In genomic region chr5:3131161-3131560, GRCh38 we compare ENCODE assay signal across 27 cellular contexts.
A peak's percentile ranks its signal among the peaks of the same experiment; 100 is the strongest.
DNase-seq lines count a peak whose midpoint lies in the region; ATAC-seq, FAIRE-seq and TF ChIP-seq lines count a peak whose summit lies in the region.
"Had no signal": no experiment of that assay in that cellular context is flagged by ENCODE, and none has a peak within 500 bp of the region (broad histone marks: within the 10 kb centered on the region; RNA-seq: fewer than 3 reads in every experiment).

No MANE protein-coding gene starts in this region.

- peaks cover 6% of the 10 kb centered on the region for H3K4me1 ChIP-seq in endodermal cell (ENCODE audit: control insufficient read depth, insufficient read depth, low read length)
- no peaks in the 10 kb centered on the region for H3K4me1 ChIP-seq in vagina
- H3K4me1 ChIP-seq in naive thymus-derived CD4-positive, alpha-beta T cell (ENCODE audit: control insufficient read depth in 2 of 2, insufficient read depth in 2 of 2, low read length in 2 of 2), result no peaks in the 10 kb centered on the region
- H3K4me1 ChIP-seq: A549, BE2C, HAP-1 had no signal

- no peaks in the 10 kb centered on the region for H3K9me3 Mint-ChIP-seq in endodermal cell
- H3K9me3 Mint-ChIP-seq in naive thymus-derived CD4-positive, alpha-beta T cell, result peaks cover 0 to 12% (median 2%) of the 10 kb centered on the region in 11 donors
- H3K9me3 Mint-ChIP-seq: GM23338 had no signal

- 67 to 68% methylated on average over 3 to 8 of the region's 8 CpGs for WGBS in endodermal cell (ENCODE audit: insufficient coverage in 1 of 2, insufficient read length in 1 of 2), 2 experiments

- DNase-seq in HTR-8/SVneo (ENCODE audit: insufficient read length, low spot score) (no peak), RPMI8226 (peak; percentile 46), endodermal cell (peak; percentile 34), vagina (ENCODE audit: extremely low spot score in 2 of 2) (peak; percentile 25 to 91), SKM-1 (lab: John Stamatoyannopoulos, UW; ENCODE audit: unreplicated experiment) (no peak)
- no peak for DNase-seq in naive thymus-derived CD4-positive, alpha-beta T cell
- DNase-seq in activated CD4-positive, CD25-positive, alpha-beta regulatory T cell (lab: John Stamatoyannopoulos, UW), result no peak
- DNase-seq: 8988T; ACHN; AML-193; BE2C; CD4-positive, alpha-beta T cell; CD8-positive, alpha-beta memory T cell; DMS 273 treated with DMSO at 0.1 percent for 48 hours; DMS79; EL; GDM1; HFFc6 had no signal

- peaks cover 69% of the 10 kb centered on the region for H3K27me3 Mint-ChIP-seq in endodermal cell (ENCODE audit: insufficient read depth)
- peaks cover 0 to 5% (median 0%) of the 10 kb centered on the region in 5 donors for H3K27me3 Mint-ChIP-seq in naive thymus-derived CD4-positive, alpha-beta T cell
- H3K27me3 Mint-ChIP-seq: CD4-positive, alpha-beta T cell; CD8-positive, alpha-beta memory T cell had no signal

- POLR2A ChIA-PET in naive thymus-derived CD4-positive, alpha-beta T cell (lab: Charles Lee), result no interaction called here

- H3K9me3 ChIP-seq in endodermal cell (ENCODE audit: control insufficient read depth, low read length) (no peaks in the 10 kb centered on the region), vagina (no peaks in the 10 kb centered on the region)
- H3K9me3 ChIP-seq in naive thymus-derived CD4-positive, alpha-beta T cell (ENCODE audit: control insufficient read depth in 2 of 3, low read length in 3 of 3), result no peaks in the 10 kb centered on the region
- H3K9me3 ChIP-seq: A549, BE2C, HAP-1 had no signal

- no peak overlapping the region for H3K27ac ChIP-seq in endodermal cell (ENCODE audit: low read depth, low read length)
- H3K27ac ChIP-seq in vagina, result no peak overlapping the region
- H3K27ac ChIP-seq in naive thymus-derived CD4-positive, alpha-beta T cell (ENCODE audit: low read depth, low read length), result no peak overlapping the region
- H3K27ac ChIP-seq: A549; BLaER1 treated with 17β-estradiol and CSF1 and Interleukin-3, amounts not matched to agents 10 nM and 100 nM had no signal

- intact Hi-C loops in vagina (cut with DNase I), result no loop called here
- intact Hi-C loops in naive thymus-derived CD4-positive, alpha-beta T cell (cut with micrococcal nuclease), result no loop called here

- no peak for TF ChIP-seq CTCF in endodermal cell (conservative IDR thresholded peaks at IDR 0.05)
- no peak for TF ChIP-seq CTCF in vagina (IDR thresholded peaks at IDR 0.05)

- ATAC-seq in naive thymus-derived CD4-positive, alpha-beta T cell, result no peak
- ATAC-seq: A549, GM12878, GM23338 had no signal

- H3K27ac Mint-ChIP-seq in endodermal cell, result no peak overlapping the region
- no peak overlapping the region for H3K27ac Mint-ChIP-seq in naive thymus-derived CD4-positive, alpha-beta T cell
- H3K27ac Mint-ChIP-seq: CD14-positive monocyte; CD4-positive, alpha-beta T cell; CD8-positive, alpha-beta memory T cell; GM23338; HFFc6 had no signal

- CTCF ChIA-PET in naive thymus-derived CD4-positive, alpha-beta T cell (lab: Charles Lee), result no interaction called here

- FAIRE-seq in HTR-8/SVneo (lab: Jason Lieb, UNC), result peak; percentile 55
- FAIRE-seq: A549, D721Med, GM12878, GM19239, H54 had no signal

- no peak for TF ChIP-seq POLR2A in vagina (IDR thresholded peaks at IDR 0.05)

- H3K36me3 Mint-ChIP-seq in endodermal cell (ENCODE audit: low read depth), result no peaks in the 10 kb centered on the region
- no peaks in the 10 kb centered on the region for H3K36me3 Mint-ChIP-seq in naive thymus-derived CD4-positive, alpha-beta T cell
- H3K36me3 Mint-ChIP-seq: CD14-positive monocyte; CD8-positive, alpha-beta memory T cell had no signal

- no peak overlapping the region for H3K4me3 Mint-ChIP-seq in endodermal cell
- no peak overlapping the region for H3K4me3 Mint-ChIP-seq in naive thymus-derived CD4-positive, alpha-beta T cell
- H3K4me3 Mint-ChIP-seq: CD14-positive monocyte; CD4-positive, alpha-beta T cell; CD8-positive, alpha-beta memory T cell; GM23338; HFFc6 had no signal

- H3K36me3 ChIP-seq in endodermal cell (ENCODE audit: control insufficient read depth, insufficient read depth, low read length) (no peaks in the 10 kb centered on the region), vagina (no peaks in the 10 kb centered on the region)
- H3K36me3 ChIP-seq in naive thymus-derived CD4-positive, alpha-beta T cell (ENCODE audit: control insufficient read depth in 2 of 3, insufficient read depth in 3 of 3, low read length in 3 of 3), result no peaks in the 10 kb centered on the region
- H3K36me3 ChIP-seq: BE2C; BLaER1 treated with 17β-estradiol and CSF1 and Interleukin-3, amounts not matched to agents 10 nM and 100 nM; HAP-1 had no signal

- H3K27me3 ChIP-seq in endodermal cell (ENCODE audit: control insufficient read depth, insufficient read depth, low read length, poor library complexity, severe bottlenecking) (no peaks in the 10 kb centered on the region), vagina (no peaks in the 10 kb centered on the region)
- no peaks in the 10 kb centered on the region for H3K27me3 ChIP-seq in naive thymus-derived CD4-positive, alpha-beta T cell (ENCODE audit: control insufficient read depth in 2 of 2, insufficient read depth in 2 of 2, low read length in 2 of 2)
- H3K27me3 ChIP-seq: BE2C; BLaER1 treated with 17β-estradiol and CSF1 and Interleukin-3, amounts not matched to agents 10 nM and 100 nM had no signal

- H3K4me3 ChIP-seq in endodermal cell (ENCODE audit: low read length) (no peak overlapping the region), vagina (no peak overlapping the region)
- H3K4me3 ChIP-seq in naive thymus-derived CD4-positive, alpha-beta T cell (ENCODE audit: low read length), result no peak overlapping the region
- H3K4me3 ChIP-seq: A549; BLaER1 treated with 17β-estradiol and CSF1 and Interleukin-3, amounts not matched to agents 10 nM and 100 nM; GM12878; GM23338; HAP-1 had no signal

- no peak overlapping the region for H3K9ac ChIP-seq in endodermal cell (ENCODE audit: extremely low read depth, low read length, poor library complexity, severe bottlenecking)
- H3K9ac ChIP-seq: BLaER1 treated with 17β-estradiol and CSF1 and Interleukin-3, amounts not matched to agents 10 nM and 100 nM had no signal

- H3K4me1 Mint-ChIP-seq in endodermal cell, result peaks cover 35% of the 10 kb centered on the region
- no peaks in the 10 kb centered on the region for H3K4me1 Mint-ChIP-seq in naive thymus-derived CD4-positive, alpha-beta T cell
- H3K4me1 Mint-ChIP-seq: CD14-positive monocyte; CD8-positive, alpha-beta memory T cell had no signal

Comparison
In these comparisons a context has a peak if more than half of its experiments do, and no peak if none do; other contexts are left out.
1. DNase-seq: peak in RPMI8226 (single experiment), endodermal cell (single experiment) and vagina (2 of 2); none in HTR-8/SVneo (single experiment), naive thymus-derived CD4-positive, alpha-beta T cell (0 of 9), activated CD4-positive, CD25-positive, alpha-beta regulatory T cell (0 of 4) and SKM-1 (single experiment).